ENCODE assay signal across 1 cellular context in the genomic region with DNA sequence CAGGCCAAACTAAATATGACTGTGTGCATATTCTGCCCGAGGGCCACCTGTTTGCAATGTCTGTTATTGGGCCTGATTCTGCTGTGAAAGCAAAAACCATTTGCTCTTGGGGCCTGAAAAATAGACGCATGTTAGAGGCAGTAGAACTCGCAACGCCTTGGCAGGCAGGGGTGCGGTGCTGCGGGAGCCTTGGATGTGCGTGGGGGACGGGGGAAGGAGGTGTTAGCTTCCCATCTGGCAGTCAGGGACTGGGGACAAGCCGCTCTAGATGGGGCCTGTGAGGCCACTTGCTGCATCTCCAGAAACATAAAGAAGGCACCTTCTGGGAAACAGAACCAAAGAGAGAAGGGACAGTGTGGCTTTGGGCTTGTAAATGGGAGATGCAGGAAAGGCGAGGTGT.
TF ChIP-seq lines count a peak whose summit lies in the region.

No MANE protein-coding gene starts in this region.

TF ChIP-seq in H1, 55 proteins besides CTCF, POLR2A, EP300 and RAD21 (continued from another document):
- TF ChIP-seq, protein P1, sequence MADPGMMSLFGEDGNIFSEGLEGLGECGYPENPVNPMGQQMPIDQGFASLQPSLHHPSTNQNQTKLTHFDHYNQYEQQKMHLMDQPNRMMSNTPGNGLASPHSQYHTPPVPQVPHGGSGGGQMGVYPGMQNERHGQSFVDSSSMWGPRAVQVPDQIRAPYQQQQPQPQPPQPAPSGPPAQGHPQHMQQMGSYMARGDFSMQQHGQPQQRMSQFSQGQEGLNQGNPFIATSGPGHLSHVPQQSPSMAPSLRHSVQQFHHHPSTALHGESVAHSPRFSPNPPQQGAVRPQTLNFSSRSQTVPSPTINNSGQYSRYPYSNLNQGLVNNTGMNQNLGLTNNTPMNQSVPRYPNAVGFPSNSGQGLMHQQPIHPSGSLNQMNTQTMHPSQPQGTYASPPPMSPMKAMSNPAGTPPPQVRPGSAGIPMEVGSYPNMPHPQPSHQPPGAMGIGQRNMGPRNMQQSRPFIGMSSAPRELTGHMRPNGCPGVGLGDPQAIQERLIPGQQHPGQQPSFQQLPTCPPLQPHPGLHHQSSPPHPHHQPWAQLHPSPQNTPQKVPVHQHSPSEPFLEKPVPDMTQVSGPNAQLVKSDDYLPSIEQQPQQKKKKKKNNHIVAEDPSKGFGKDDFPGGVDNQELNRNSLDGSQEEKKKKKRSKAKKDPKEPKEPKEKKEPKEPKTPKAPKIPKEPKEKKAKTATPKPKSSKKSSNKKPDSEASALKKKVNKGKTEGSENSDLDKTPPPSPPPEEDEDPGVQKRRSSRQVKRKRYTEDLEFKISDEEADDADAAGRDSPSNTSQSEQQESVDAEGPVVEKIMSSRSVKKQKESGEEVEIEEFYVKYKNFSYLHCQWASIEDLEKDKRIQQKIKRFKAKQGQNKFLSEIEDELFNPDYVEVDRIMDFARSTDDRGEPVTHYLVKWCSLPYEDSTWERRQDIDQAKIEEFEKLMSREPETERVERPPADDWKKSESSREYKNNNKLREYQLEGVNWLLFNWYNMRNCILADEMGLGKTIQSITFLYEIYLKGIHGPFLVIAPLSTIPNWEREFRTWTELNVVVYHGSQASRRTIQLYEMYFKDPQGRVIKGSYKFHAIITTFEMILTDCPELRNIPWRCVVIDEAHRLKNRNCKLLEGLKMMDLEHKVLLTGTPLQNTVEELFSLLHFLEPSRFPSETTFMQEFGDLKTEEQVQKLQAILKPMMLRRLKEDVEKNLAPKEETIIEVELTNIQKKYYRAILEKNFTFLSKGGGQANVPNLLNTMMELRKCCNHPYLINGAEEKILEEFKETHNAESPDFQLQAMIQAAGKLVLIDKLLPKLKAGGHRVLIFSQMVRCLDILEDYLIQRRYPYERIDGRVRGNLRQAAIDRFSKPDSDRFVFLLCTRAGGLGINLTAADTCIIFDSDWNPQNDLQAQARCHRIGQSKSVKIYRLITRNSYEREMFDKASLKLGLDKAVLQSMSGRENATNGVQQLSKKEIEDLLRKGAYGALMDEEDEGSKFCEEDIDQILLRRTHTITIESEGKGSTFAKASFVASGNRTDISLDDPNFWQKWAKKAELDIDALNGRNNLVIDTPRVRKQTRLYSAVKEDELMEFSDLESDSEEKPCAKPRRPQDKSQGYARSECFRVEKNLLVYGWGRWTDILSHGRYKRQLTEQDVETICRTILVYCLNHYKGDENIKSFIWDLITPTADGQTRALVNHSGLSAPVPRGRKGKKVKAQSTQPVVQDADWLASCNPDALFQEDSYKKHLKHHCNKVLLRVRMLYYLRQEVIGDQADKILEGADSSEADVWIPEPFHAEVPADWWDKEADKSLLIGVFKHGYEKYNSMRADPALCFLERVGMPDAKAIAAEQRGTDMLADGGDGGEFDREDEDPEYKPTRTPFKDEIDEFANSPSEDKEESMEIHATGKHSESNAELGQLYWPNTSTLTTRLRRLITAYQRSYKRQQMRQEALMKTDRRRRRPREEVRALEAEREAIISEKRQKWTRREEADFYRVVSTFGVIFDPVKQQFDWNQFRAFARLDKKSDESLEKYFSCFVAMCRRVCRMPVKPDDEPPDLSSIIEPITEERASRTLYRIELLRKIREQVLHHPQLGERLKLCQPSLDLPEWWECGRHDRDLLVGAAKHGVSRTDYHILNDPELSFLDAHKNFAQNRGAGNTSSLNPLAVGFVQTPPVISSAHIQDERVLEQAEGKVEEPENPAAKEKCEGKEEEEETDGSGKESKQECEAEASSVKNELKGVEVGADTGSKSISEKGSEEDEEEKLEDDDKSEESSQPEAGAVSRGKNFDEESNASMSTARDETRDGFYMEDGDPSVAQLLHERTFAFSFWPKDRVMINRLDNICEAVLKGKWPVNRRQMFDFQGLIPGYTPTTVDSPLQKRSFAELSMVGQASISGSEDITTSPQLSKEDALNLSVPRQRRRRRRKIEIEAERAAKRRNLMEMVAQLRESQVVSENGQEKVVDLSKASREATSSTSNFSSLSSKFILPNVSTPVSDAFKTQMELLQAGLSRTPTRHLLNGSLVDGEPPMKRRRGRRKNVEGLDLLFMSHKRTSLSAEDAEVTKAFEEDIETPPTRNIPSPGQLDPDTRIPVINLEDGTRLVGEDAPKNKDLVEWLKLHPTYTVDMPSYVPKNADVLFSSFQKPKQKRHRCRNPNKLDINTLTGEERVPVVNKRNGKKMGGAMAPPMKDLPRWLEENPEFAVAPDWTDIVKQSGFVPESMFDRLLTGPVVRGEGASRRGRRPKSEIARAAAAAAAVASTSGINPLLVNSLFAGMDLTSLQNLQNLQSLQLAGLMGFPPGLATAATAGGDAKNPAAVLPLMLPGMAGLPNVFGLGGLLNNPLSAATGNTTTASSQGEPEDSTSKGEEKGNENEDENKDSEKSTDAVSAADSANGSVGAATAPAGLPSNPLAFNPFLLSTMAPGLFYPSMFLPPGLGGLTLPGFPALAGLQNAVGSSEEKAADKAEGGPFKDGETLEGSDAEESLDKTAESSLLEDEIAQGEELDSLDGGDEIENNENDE (IDR thresholded peaks at IDR 0.05; ENCODE audit: insufficient replicate concordance, low read length), result no peak
- TF ChIP-seq SP2 (IDR thresholded peaks at IDR 0.05; ENCODE audit: low read length) (no peak), SIN3A (conservative IDR thresholded peaks at IDR 0.05 in 1 of 2, IDR thresholded peaks at IDR 0.05 in 1 of 2; ENCODE audit: low read depth in 1 of 2, low read length in 2 of 2) (no peak), RNF2 (IDR thresholded peaks at IDR 0.05; ENCODE audit: borderline replicate concordance, low read depth, low read length, missing control alignments, poor library complexity, severe bottlenecking) (no peak), BACH1 (IDR thresholded peaks at IDR 0.05; ENCODE audit: low read length) (no peak), JUND (IDR thresholded peaks at IDR 0.05; ENCODE audit: low read length) (no peak), BCL11A (IDR thresholded peaks at IDR 0.05; ENCODE audit: low read depth in 2 of 2, low read length in 2 of 2) (no peak)
